In genomic region chr2:96304606-96305005, GRCh38 we compare ENCODE assay signal across 8 cellular contexts. TPM values are rescaled to one million over a fixed set of nuclear protein-coding genes. Genes with fewer than 3 reads are reported as not detected.
A peak's percentile ranks its signal among the peaks of the same experiment; 100 is the strongest.
DNase-seq lines count a peak whose midpoint lies in the region; ATAC-seq and TF ChIP-seq lines count a peak whose summit lies in the region.

No MANE protein-coding gene starts in this region.

- no peaks in the 10 kb centered on the region for H3K4me1 ChIP-seq in RWPE2 (ENCODE audit: insufficient read depth, poor library complexity, severe bottlenecking)
- H3K4me1 ChIP-seq in fibroblast of lung (ENCODE audit: control insufficient read depth, extremely low read depth, insufficient read depth, low read length): peaks cover 5% of the 10 kb centered on the region
- peaks cover 14% of the 10 kb centered on the region for H3K4me1 ChIP-seq in rectal smooth muscle tissue (ENCODE audit: control insufficient read depth, insufficient read depth, low read length)

- peak overlapping the region; percentile 72 for H3K4me3 ChIP-seq in GM12864 (ENCODE audit: low read depth, low read length)
- H3K4me3 ChIP-seq in RWPE2 (ENCODE audit: severe bottlenecking): peak overlapping the region; percentile 95
- peak overlapping the region; percentile 62 to 99 (median 95) for H3K4me3 ChIP-seq in fibroblast of lung (replicated peaks in 1 of 4; ENCODE audit: control extremely low read depth in 1 of 4, insufficient read depth in 1 of 4, low read depth in 3 of 4, low read length in 4 of 4)
- peak overlapping the region; percentile 88 for H3K4me3 ChIP-seq in rectal smooth muscle tissue (ENCODE audit: low read length)

- no peaks in the 10 kb centered on the region for H4K20me1 ChIP-seq in fibroblast of lung (ENCODE audit: control insufficient read depth, extremely low read depth, insufficient read depth, low read length)

- no peaks in the 10 kb centered on the region for H3K9me3 ChIP-seq in RWPE2 (ENCODE audit: severe bottlenecking)
- H3K9me3 ChIP-seq in fibroblast of lung (ENCODE audit: control insufficient read depth, insufficient read depth, low read depth, low read length): no peaks in the 10 kb centered on the region

- peak overlapping the region; percentile 61 for H3K4me2 ChIP-seq in fibroblast of lung (ENCODE audit: extremely low read depth, insufficient read depth, low read length)

- TF ChIP-seq CTCF in GM12864 (IDR thresholded peaks at IDR 0.05; ENCODE audit: low read depth, low read length, missing control alignments) (no peak), RWPE2 (IDR thresholded peaks at IDR 0.05; ENCODE audit: poor library complexity, severe bottlenecking) (no peak), fibroblast of lung (conservative IDR thresholded peaks at IDR 0.05 in 1 of 2, IDR thresholded peaks at IDR 0.05 in 1 of 2; ENCODE audit: low read depth in 1 of 2, low read length in 2 of 2) (no peak)

- no peak overlapping the region for H2AFZ ChIP-seq in fibroblast of lung (ENCODE audit: low read length)

- H3K79me2 ChIP-seq in fibroblast of lung (ENCODE audit: control insufficient read depth, insufficient read depth, low read length): peaks cover 15% of the 10 kb centered on the region

- ATAC-seq in RWPE2 (ENCODE audit: low read depth) (no peak), HG02610 (IDR thresholded peaks at IDR 0.05; ENCODE audit: unreplicated experiment) (no peak)

- H3K27ac ChIP-seq in RWPE2 (ENCODE audit: poor library complexity, severe bottlenecking) (peak overlapping the region; percentile 56), fibroblast of lung (ENCODE audit: insufficient read depth, low read length) (peak overlapping the region; percentile 81), rectal smooth muscle tissue (ENCODE audit: low read depth, low read length) (peak overlapping the region; percentile 65)

- H3K9ac ChIP-seq in fibroblast of lung (ENCODE audit: insufficient read depth, low read length) (no peak overlapping the region), rectal smooth muscle tissue (ENCODE audit: low read length) (peak overlapping the region; percentile 34)

- H3K27me3 ChIP-seq in RWPE2 (ENCODE audit: insufficient read depth, poor library complexity, severe bottlenecking) (no peaks in the 10 kb centered on the region), fibroblast of lung (ENCODE audit: control insufficient read depth, insufficient read depth, low read length) (no peaks in the 10 kb centered on the region), rectal smooth muscle tissue (ENCODE audit: control insufficient read depth, insufficient read depth, low read length) (no peaks in the 10 kb centered on the region)

- H3K36me3 ChIP-seq in RWPE2 (ENCODE audit: low read depth) (peaks cover 51% of the 10 kb centered on the region), fibroblast of lung (ENCODE audit: control insufficient read depth, insufficient read depth, low read length) (peaks cover 16% of the 10 kb centered on the region), rectal smooth muscle tissue (ENCODE audit: control insufficient read depth, insufficient read depth, low read length) (peaks cover 27% of the 10 kb centered on the region)

- no peak for DNase-seq in GM12864 (ENCODE audit: low read depth)
- DNase-seq in RWPE2 (ENCODE audit: low spot score): no peak
- DNase-seq in fibroblast of lung (ENCODE audit: low read depth in 2 of 2): no peak
- DNase-seq in NCI-H69 (lab: John Stamatoyannopoulos, UW): no peak
- no peak for DNase-seq in hepatic stellate cell (ENCODE audit: low spot score)
- no peak for DNase-seq in SHP77 treated with DMSO at 0.1 percent for 48 hours (lab: John Stamatoyannopoulos, UW)

RNA-seq across cellular contexts. Expression of gene SNRNP200, which starts 0.7 kb away (rescaled TPM):
- 39.8 and 49.4 TPM in 2 replicates for total RNA-seq in fibroblast of lung
- polyA plus RNA-seq in fibroblast of lung: 65.0 and 102 TPM in 2 replicates
- 65.1 and 91.1 TPM in 2 replicates for polyA plus RNA-seq in fibroblast of lung (2012)
- 338 and 339 TPM in 2 replicates for polyA minus RNA-seq in fibroblast of lung (ENCODE audit: low replicate concordance)

RNA-seq across cellular contexts. Expression of gene ITPRIPL1, which starts 20.5 kb away (rescaled TPM):
- total RNA-seq in fibroblast of lung: 4.1 and 4.6 TPM in 2 replicates
- 2.0 and 2.6 TPM in 2 replicates for polyA plus RNA-seq in fibroblast of lung
- 1.2 and 1.4 TPM in 2 replicates for polyA plus RNA-seq in fibroblast of lung (2012)
- 7.2 and 7.4 TPM in 2 replicates for polyA minus RNA-seq in fibroblast of lung (ENCODE audit: low replicate concordance)

RNA-seq across cellular contexts. Expression of gene NCAPH, which starts 31.0 kb away (rescaled TPM):
- total RNA-seq in fibroblast of lung: 0.51 and 4.3 TPM in 2 replicates
- 8.4 and 34.6 TPM in 2 replicates for polyA plus RNA-seq in fibroblast of lung
- polyA plus RNA-seq in fibroblast of lung (2012): 5.2 and 18.8 TPM in 2 replicates
- polyA minus RNA-seq in fibroblast of lung (ENCODE audit: low replicate concordance): 9.2 and 54.9 TPM in 2 replicates

RNA-seq across cellular contexts. Expression of gene CIAO1, which starts 38.6 kb away (rescaled TPM):
- total RNA-seq in fibroblast of lung: 85.3 and 101 TPM in 2 replicates
- polyA plus RNA-seq in fibroblast of lung: 57.4 and 67.8 TPM in 2 replicates
- 36.4 and 48.2 TPM in 2 replicates for polyA plus RNA-seq in fibroblast of lung (2012)
- polyA minus RNA-seq in fibroblast of lung (ENCODE audit: low replicate concordance): 124 and 152 TPM in 2 replicates

RNA-seq across cellular contexts. Expression of gene TMEM127, which starts 38.8 kb away (rescaled TPM):
- total RNA-seq in fibroblast of lung: 15.2 and 20.8 TPM in 2 replicates
- polyA plus RNA-seq in fibroblast of lung: 48.0 and 54.8 TPM in 2 replicates
- polyA plus RNA-seq in fibroblast of lung (2012): 38.2 and 39.0 TPM in 2 replicates
- polyA minus RNA-seq in fibroblast of lung (ENCODE audit: low replicate concordance): 147 and 217 TPM in 2 replicates
